ENCODE assay signal across 16 cellular contexts in the genomic region with DNA sequence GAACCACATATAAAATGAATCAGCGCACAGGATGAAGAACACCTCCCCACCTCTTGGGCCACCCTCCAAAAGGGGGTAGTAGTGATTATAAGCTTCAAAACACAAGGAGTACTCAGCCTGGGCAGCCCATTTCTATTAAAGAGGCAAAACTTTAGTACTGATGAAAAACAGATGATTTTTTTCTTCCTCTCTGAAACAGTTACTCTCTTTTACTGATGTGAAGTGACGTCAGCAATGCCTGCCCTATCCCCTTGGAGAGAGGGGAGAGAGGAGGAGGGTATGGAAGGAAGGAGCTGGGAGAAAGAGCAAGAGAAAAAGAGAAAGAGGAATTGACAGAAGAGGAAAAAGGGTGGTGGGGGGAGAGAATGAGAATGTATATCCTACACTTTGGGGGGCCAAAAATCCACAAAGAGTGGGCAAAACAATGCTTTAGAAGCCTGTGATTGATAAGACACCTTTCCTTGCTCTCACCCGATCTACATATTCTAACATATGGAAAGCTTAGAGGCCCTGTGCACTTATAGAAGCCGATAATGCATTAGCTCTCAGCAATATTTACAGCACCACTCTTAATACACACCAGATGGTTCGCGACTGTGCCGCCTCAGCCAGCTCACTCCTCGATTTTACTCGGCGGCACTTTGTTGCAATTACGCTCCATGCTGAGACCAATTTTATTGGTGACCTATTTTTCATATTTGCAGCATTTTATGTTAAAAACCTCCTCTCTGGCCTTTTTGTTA. TPM values are rescaled to one million over a fixed set of nuclear protein-coding genes. Genes with fewer than 3 reads are reported as not detected.
DNase-seq lines count a peak whose midpoint lies in the region; ATAC-seq and TF ChIP-seq lines count a peak whose summit lies in the region.
"Had no signal": no experiment of that assay in that cellular context is flagged by ENCODE, and none has a peak within 500 bp of the region (broad histone marks: within the 10 kb centered on the region; RNA-seq: fewer than 3 reads in every experiment).

No MANE protein-coding gene starts in this region.

- peak overlapping the region; percentile 44 for H3K27ac Mint-ChIP-seq in activated naive CD8-positive, alpha-beta T cell treated with anti-CD3 and anti-CD28 coated beads, Interleukin-2, amount 10 ng/mL, durations not matched to agents 7 days and 5 days
- no peak overlapping the region for H3K27ac Mint-ChIP-seq in activated naive CD8-positive, alpha-beta T cell treated with anti-CD3 and anti-CD28 coated beads for 36 hours
- no peak overlapping the region for H3K27ac Mint-ChIP-seq in WTC11
- H3K27ac Mint-ChIP-seq: immature natural killer cell, nephron had no signal

- 29 to 34% methylated on average over 11 of the region's 11 CpGs for WGBS in upper lobe of left lung, 2 donors

- H3K27me3 ChIP-seq in upper lobe of left lung, result peaks cover 0 to 80% (median 33%) of the 10 kb centered on the region in 4 donors
- H3K27me3 ChIP-seq: SJSA1 had no signal

- no peaks in the 10 kb centered on the region for H3K9me3 ChIP-seq in upper lobe of left lung
- H3K9me3 ChIP-seq: BE2C, SJSA1 had no signal

- TF ChIP-seq POLR2A in upper lobe of left lung (IDR thresholded peaks at IDR 0.05), result no peak

- TF ChIP-seq CTCF in WTC11 (IDR thresholded peaks at IDR 0.05) (no peak), upper lobe of left lung (IDR thresholded peaks at IDR 0.05) (no peak)

- H3K4me1 Mint-ChIP-seq in activated naive CD8-positive, alpha-beta T cell treated with anti-CD3 and anti-CD28 coated beads, Interleukin-2, amount 10 ng/mL, durations not matched to agents 7 days and 5 days, result no peaks in the 10 kb centered on the region
- H3K4me1 Mint-ChIP-seq in activated naive CD8-positive, alpha-beta T cell treated with anti-CD3 and anti-CD28 coated beads for 36 hours, result peaks cover 12% of the 10 kb centered on the region
- peaks cover 30% of the 10 kb centered on the region for H3K4me1 Mint-ChIP-seq in WTC11

- H3K36me3 Mint-ChIP-seq in activated naive CD8-positive, alpha-beta T cell treated with anti-CD3 and anti-CD28 coated beads, Interleukin-2, amount 10 ng/mL, durations not matched to agents 7 days and 5 days, result peaks cover 3% of the 10 kb centered on the region
- H3K36me3 Mint-ChIP-seq in activated naive CD8-positive, alpha-beta T cell treated with anti-CD3 and anti-CD28 coated beads for 36 hours, result peaks cover 5% of the 10 kb centered on the region
- H3K36me3 Mint-ChIP-seq in WTC11, result peaks cover 2% of the 10 kb centered on the region; the same call in 1 of the 2 replicates
- H3K36me3 Mint-ChIP-seq: immature natural killer cell had no signal

- no peak overlapping the region for H3K4me3 Mint-ChIP-seq in activated naive CD8-positive, alpha-beta T cell treated with anti-CD3 and anti-CD28 coated beads, Interleukin-2, amount 10 ng/mL, durations not matched to agents 7 days and 5 days
- no peak overlapping the region for H3K4me3 Mint-ChIP-seq in activated naive CD8-positive, alpha-beta T cell treated with anti-CD3 and anti-CD28 coated beads for 36 hours
- H3K4me3 Mint-ChIP-seq in WTC11, result peak overlapping the region; percentile 43
- H3K4me3 Mint-ChIP-seq: immature natural killer cell had no signal

- H3K36me3 ChIP-seq in upper lobe of left lung, result no peaks in the 10 kb centered on the region
- H3K36me3 ChIP-seq: BE2C, SJSA1 had no signal

- H3K27me3 Mint-ChIP-seq in activated naive CD8-positive, alpha-beta T cell treated with anti-CD3 and anti-CD28 coated beads, Interleukin-2, amount 10 ng/mL, durations not matched to agents 7 days and 5 days, result peaks cover 26% of the 10 kb centered on the region
- peaks cover 26% of the 10 kb centered on the region for H3K27me3 Mint-ChIP-seq in activated naive CD8-positive, alpha-beta T cell treated with anti-CD3 and anti-CD28 coated beads for 36 hours
- H3K27me3 Mint-ChIP-seq in WTC11 (ENCODE audit: low read depth), result no peaks in the 10 kb centered on the region

- peaks cover 5 to 25% (median 12%) of the 10 kb centered on the region in 4 donors for H3K4me1 ChIP-seq in upper lobe of left lung
- H3K4me1 ChIP-seq: BE2C had no signal

- CTCF ChIA-PET in WTC11 (lab: Charles Lee), result interaction anchor here (0.6 to 3.4 kb wide), 6 partner anchors 17 to 199 kb away, joined by 3 to 18 read pairs (median 6); a partner anchor contains a TSS

- POLR2A ChIA-PET in activated naive CD8-positive, alpha-beta T cell treated with anti-CD3 and anti-CD28 coated beads, Interleukin-2, amount 10 ng/mL, durations not matched to agents 7 days and 5 days (lab: Charles Lee), result interaction anchor here (1.2 kb wide), 1 partner anchor 30 kb away, joined by 3 read pairs; no protein-coding TSS in a partner anchor
- POLR2A ChIA-PET in WTC11 (lab: Charles Lee), result no interaction called here

- peak overlapping the region in 2 of 4 donors; percentile 8 to 27 for H3K4me3 ChIP-seq in upper lobe of left lung
- H3K4me3 ChIP-seq: SJSA1 had no signal

- no peak for DNase-seq in activated naive CD8-positive, alpha-beta T cell treated with anti-CD3 and anti-CD28 coated beads, Interleukin-2, amount 10 ng/mL, durations not matched to agents 7 days and 5 days
- DNase-seq in activated naive CD8-positive, alpha-beta T cell treated with anti-CD3 and anti-CD28 coated beads for 36 hours, result no peak
- DNase-seq in WTC11 (ENCODE audit: low spot score) (no peak), iris pigment epithelial cell (ENCODE audit: low read depth) (peak; percentile 89), upper lobe of left lung (no peak)
- DNase-seq: activated CD4-positive, alpha-beta T cell treated with anti-CD3 and anti-CD28 coated beads, Interleukin-2, amount 50 U/mL, for 1 hour; BE2C; immature natural killer cell; Karpas-422; stimulated activated naive CD4-positive, alpha-beta T cell treated with Interleukin-2 at 50 U/mL for 16 hours had no signal

- peaks cover 2% of the 10 kb centered on the region for H3K9me3 Mint-ChIP-seq in activated naive CD8-positive, alpha-beta T cell treated with anti-CD3 and anti-CD28 coated beads, Interleukin-2, amount 10 ng/mL, durations not matched to agents 7 days and 5 days
- H3K9me3 Mint-ChIP-seq in activated naive CD8-positive, alpha-beta T cell treated with anti-CD3 and anti-CD28 coated beads for 36 hours, result peaks cover 1% of the 10 kb centered on the region
- no peaks in the 10 kb centered on the region for H3K9me3 Mint-ChIP-seq in WTC11
- H3K9me3 Mint-ChIP-seq: nephron had no signal

- peak overlapping the region; percentile 37 to 79 (median 68) for H3K27ac ChIP-seq in upper lobe of left lung
- H3K27ac ChIP-seq: SJSA1 had no signal

- ATAC-seq in activated naive CD8-positive, alpha-beta T cell treated with anti-CD3 and anti-CD28 coated beads, Interleukin-2, amount 10 ng/mL, durations not matched to agents 7 days and 5 days (ENCODE audit: low read depth), result no peak
- ATAC-seq in WTC11, result peak; percentile 8; the same call in 1 of the 2 replicates
- no peak for ATAC-seq in upper lobe of left lung (ENCODE audit: low FRiP score in 2 of 2)
- no peak for ATAC-seq in HG03354 (IDR thresholded peaks at IDR 0.05; ENCODE audit: poor library complexity, severe bottlenecking, unreplicated experiment)
- ATAC-seq in HG02938 (IDR thresholded peaks at IDR 0.05; ENCODE audit: unreplicated experiment), result no peak
- ATAC-seq in HG03095 (IDR thresholded peaks at IDR 0.05; ENCODE audit: unreplicated experiment), result no peak
- ATAC-seq: HCT116 had no signal

- TF ChIP-seq EP300 in upper lobe of left lung (IDR thresholded peaks at IDR 0.05), result no peak

TF ChIP-seq in WTC11, 78 proteins besides CTCF, POLR2A, EP300 and RAD21:
- no peak for TF ChIP-seq GRHL2 (CRISPR knock-in tag; IDR thresholded peaks at IDR 0.05; ENCODE audit: insufficient replicate concordance, severe bottlenecking)
- TF ChIP-seq FOXP1 (CRISPR knock-in tag; IDR thresholded peaks at IDR 0.05; ENCODE audit: borderline replicate concordance), result no peak
- no peak for TF ChIP-seq NFE2L1 (CRISPR knock-in tag; IDR thresholded peaks at IDR 0.05)
- TF ChIP-seq, protein P1, sequence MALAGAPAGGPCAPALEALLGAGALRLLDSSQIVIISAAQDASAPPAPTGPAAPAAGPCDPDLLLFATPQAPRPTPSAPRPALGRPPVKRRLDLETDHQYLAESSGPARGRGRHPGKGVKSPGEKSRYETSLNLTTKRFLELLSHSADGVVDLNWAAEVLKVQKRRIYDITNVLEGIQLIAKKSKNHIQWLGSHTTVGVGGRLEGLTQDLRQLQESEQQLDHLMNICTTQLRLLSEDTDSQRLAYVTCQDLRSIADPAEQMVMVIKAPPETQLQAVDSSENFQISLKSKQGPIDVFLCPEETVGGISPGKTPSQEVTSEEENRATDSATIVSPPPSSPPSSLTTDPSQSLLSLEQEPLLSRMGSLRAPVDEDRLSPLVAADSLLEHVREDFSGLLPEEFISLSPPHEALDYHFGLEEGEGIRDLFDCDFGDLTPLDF (CRISPR knock-in tag; IDR thresholded peaks at IDR 0.05), result no peak
- no peak for TF ChIP-seq OVOL2 (CRISPR knock-in tag; IDR thresholded peaks at IDR 0.05; ENCODE audit: borderline replicate concordance)
- TF ChIP-seq ZNF219 (CRISPR knock-in tag; IDR thresholded peaks at IDR 0.05; ENCODE audit: borderline replicate concordance), result no peak
- no peak for TF ChIP-seq SP1 (CRISPR knock-in tag; conservative IDR thresholded peaks at IDR 0.05)
TF ChIP-seq in WTC11: peak in this region for 0.

RNA-seq across cellular contexts. Expression of a gene that starts 18.6 kb away (rescaled TPM):
- total RNA-seq in activated naive CD8-positive, alpha-beta T cell treated with anti-CD3 and anti-CD28 coated beads, Interleukin-2, amount 10 ng/mL, durations not matched to agents 7 days and 5 days, result not detected
- not detected for total RNA-seq in activated naive CD8-positive, alpha-beta T cell treated with anti-CD3 and anti-CD28 coated beads for 36 hours
- 0.18 to 0.34 TPM (median 0.31 TPM) in 3 replicates for total RNA-seq in WTC11 (2021)
- total RNA-seq in upper lobe of left lung, result 10 to 100 TPM in 5 of 6 donors, 1 to 10 TPM in 1; 8.9 to 70.3 (median 29.4) TPM

RNA-seq across cellular contexts. Expression of a gene that starts 20.6 kb away (rescaled TPM):
- total RNA-seq in activated naive CD8-positive, alpha-beta T cell treated with anti-CD3 and anti-CD28 coated beads, Interleukin-2, amount 10 ng/mL, durations not matched to agents 7 days and 5 days, result not detected
- total RNA-seq in activated naive CD8-positive, alpha-beta T cell treated with anti-CD3 and anti-CD28 coated beads for 36 hours, result not detected
- total RNA-seq in WTC11 (2021) (0.76 to 1.7 TPM (median 1.5 TPM) in 3 replicates), upper lobe of left lung (10 to 100 TPM in 4 of 6 donors, 1 to 10 TPM in 2; 4.4 to 19.9 (median 11.4) TPM)
